Comparison of ENCODE assay signal across 8 cellular contexts in the genomic region with DNA sequence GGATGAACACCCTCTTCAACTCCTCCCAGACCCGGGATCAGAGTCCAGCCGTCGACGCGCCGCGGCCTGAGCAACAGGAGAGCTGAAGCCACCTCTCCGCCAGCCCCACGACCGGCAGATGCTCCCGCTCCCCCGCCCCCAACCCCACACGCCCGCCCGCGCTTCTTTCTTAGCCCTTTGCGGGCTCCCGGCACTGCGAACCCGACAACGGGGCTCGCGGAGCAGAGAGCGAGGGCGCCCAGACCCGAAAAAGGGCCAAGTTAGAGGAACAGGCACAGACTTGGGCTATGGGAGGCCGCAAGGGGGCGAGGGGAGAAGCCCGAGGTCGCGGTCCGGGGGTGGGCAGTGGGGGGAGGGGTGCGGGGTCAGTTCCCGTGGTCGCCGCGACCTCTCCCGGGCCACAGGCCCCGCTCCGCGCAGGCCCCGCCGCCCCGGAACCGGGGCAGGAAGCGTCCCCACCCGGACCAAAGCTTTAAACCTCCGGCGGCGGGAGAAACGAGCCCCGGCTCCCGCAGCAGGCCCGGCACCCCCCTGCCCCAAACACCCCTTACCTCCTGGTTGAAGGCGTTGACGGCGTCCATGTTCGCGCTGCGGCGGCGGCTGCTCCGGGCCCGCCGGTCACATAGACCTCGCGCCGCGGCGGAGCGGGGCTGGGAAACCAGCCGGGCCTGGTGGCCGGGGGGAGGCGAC. TPM values are rescaled to one million over a fixed set of nuclear protein-coding genes. Genes with fewer than 3 reads are reported as not detected.
DNase-seq lines count a peak whose midpoint lies in the region; ATAC-seq, FAIRE-seq and TF ChIP-seq lines count a peak whose summit lies in the region.

No MANE protein-coding gene starts in this region.

- in situ Hi-C loops in astrocyte of the spinal cord (cut with HindIII; ENCODE audit: low sequenced_read_pairs), result no loop called here

- no peaks in the 10 kb centered on the region for H3K9me3 ChIP-seq in BE2C

- H3K27me3 ChIP-seq in BE2C, result no peaks in the 10 kb centered on the region

- peak; percentile 35 for FAIRE-seq in GM19239 (lab: Jason Lieb, UNC)
- no peak for FAIRE-seq in RCC 7860 (lab: Jason Lieb, UNC)

- ATAC-seq in HG03432 (IDR thresholded peaks at IDR 0.05; ENCODE audit: unreplicated experiment), result peak; percentile 24

- peaks cover 15% of the 10 kb centered on the region for H3K4me1 ChIP-seq in BE2C

- H3K4me3 ChIP-seq in BE2C (ENCODE audit: low read depth, low read length) (peak overlapping the region; percentile 96), astrocyte of the spinal cord (ENCODE audit: low read depth, low read length) (peak overlapping the region; percentile 80)

- peaks cover 15% of the 10 kb centered on the region for H3K36me3 ChIP-seq in BE2C

- 0 out of 2 replicates have a peak, but pooled peaks have one; percentile 12 for TF ChIP-seq CTCF in BE2C (IDR thresholded peaks at IDR 0.05; ENCODE audit: low read depth, low read length)
- TF ChIP-seq CTCF in astrocyte of the spinal cord (IDR thresholded peaks at IDR 0.05; ENCODE audit: low read depth, low read length), result peak; percentile 9

- DNase-seq in BE2C (peak; percentile 64), GM19239 (ENCODE audit: insufficient read length, low spot score) (peak; percentile 40), T-helper 2 cell (peak; percentile 28 to 70 (median 45)), astrocyte of the spinal cord (ENCODE audit: low read depth, low spot score) (no peak), iPS-NIHi11 (ENCODE audit: low spot score) (peak; percentile 59), RCC 7860 (ENCODE audit: low spot score) (no peak)
- DNase-seq in stimulated activated CD4-positive, alpha-beta T cell treated with anti-CD3 and anti-CD28 coated beads, Interleukin-12 subunit alpha, Interleukin-12 subunit beta, amount 100 ng/mL, for 48 hours (ENCODE audit: low read depth in 2 of 3, low spot score in 1 of 3), result peak; percentile 26 to 43 (median 29)

RNA-seq across cellular contexts. Expression of gene SCAF4, which starts 0.7 kb away (rescaled TPM):
- 36.2 TPM for polyA plus RNA-seq in BE2C (2012; ENCODE audit: insufficient read depth, insufficient read length, low read depth)

Comparison
In these comparisons a context has a peak if more than half of its experiments do, and no peak if none do; other contexts are left out.
1. DNase-seq: peak in BE2C (single experiment), GM19239 (single experiment), T-helper 2 cell (5 of 5), iPS-NIHi11 (single experiment) and stimulated activated CD4-positive, alpha-beta T cell treated with anti-CD3 and anti-CD28 coated beads, Interleukin-12 subunit alpha, Interleukin-12 subunit beta, amount 100 ng/mL, for 48 hours (3 of 3); none in astrocyte of the spinal cord (single experiment) and RCC 7860 (single experiment).